In the genomic region with DNA sequence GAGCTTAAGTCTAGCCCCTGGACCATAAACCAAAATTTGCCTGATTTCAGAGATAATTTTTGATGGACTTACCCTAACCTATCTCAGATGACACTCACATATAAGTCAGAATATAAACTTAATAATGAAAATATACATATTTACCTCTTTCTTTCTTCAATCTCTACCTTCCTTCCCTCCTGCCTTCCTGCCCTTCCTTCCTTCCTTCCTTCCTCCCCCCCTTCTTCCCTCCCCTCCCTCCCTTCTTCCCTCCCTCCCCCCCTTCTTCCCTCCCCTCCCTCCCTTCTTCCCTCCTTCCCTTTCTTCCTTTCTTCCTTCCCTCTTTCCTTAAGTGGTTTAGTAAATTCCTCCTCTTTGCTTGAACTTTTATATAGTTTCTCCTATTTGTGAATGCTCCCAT, we compare ENCODE assay signal across 26 cellular contexts.
"Had no signal": no experiment of that assay in that cellular context is flagged by ENCODE, and none has a peak within 500 bp of the region (broad histone marks: within the 10 kb centered on the region; RNA-seq: fewer than 3 reads in every experiment).

No MANE protein-coding gene starts in this region.

- H3K27ac Mint-ChIP-seq: dendritic cell treated with granulocyte-macrophage colony-stimulating factor and Interleukin-4, amounts not matched to agents 40 ng/mL and 50 ng/mL, for 4 days; effector memory CD8-positive, alpha-beta T cell; endodermal cell had no signal

- H3K36me3 ChIP-seq: colonic mucosa, esophagus squamous epithelium, gastrocnemius medialis, heart right ventricle, left lung, lower lobe of right lung had no signal

- H3K4me1 Mint-ChIP-seq: endodermal cell had no signal

- H3K27ac ChIP-seq: colonic mucosa, epithelial cell of prostate, esophagus squamous epithelium, gastrocnemius medialis, heart right ventricle, left lung, lower lobe of right lung had no signal

- H3K4me3 ChIP-seq: colonic mucosa, esophagus squamous epithelium, gastrocnemius medialis, heart right ventricle, left lung, lower lobe of right lung had no signal

- H3K4me3 Mint-ChIP-seq: dendritic cell treated with granulocyte-macrophage colony-stimulating factor and Interleukin-4, amounts not matched to agents 40 ng/mL and 50 ng/mL, for 4 days; effector memory CD8-positive, alpha-beta T cell; endodermal cell had no signal

- H3K27me3 Mint-ChIP-seq: dendritic cell treated with granulocyte-macrophage colony-stimulating factor and Interleukin-4, amounts not matched to agents 40 ng/mL and 50 ng/mL, for 4 days had no signal

- H3K4me1 ChIP-seq: colonic mucosa, esophagus squamous epithelium, gastrocnemius medialis had no signal

- FAIRE-seq: endometrium, islet of Langerhans, keratinocyte had no signal

- H3K9me3 ChIP-seq: colonic mucosa, esophagus squamous epithelium, gastrocnemius medialis, heart right ventricle, left lung, lower lobe of right lung had no signal

- DNase-seq: colonic mucosa; cortex of kidney; effector CD8-positive, alpha-beta T cell; effector memory CD8-positive, alpha-beta T cell; endodermal cell; erythroblast; esophagus squamous epithelium; foreskin fibroblast; foreskin melanocyte; gastrocnemius medialis; glutamatergic neuron; head of caudate nucleus; heart right ventricle; hippocampal formation; left cardiac atrium; left lung; left ventricle myocardium superior; lower lobe of right lung; mesenchymal stem cell; midbrain had no signal

- ATAC-seq: effector memory CD8-positive, alpha-beta T cell; esophagus mucosa; gastrocnemius medialis; heart right ventricle; left cardiac atrium; left lung; left ventricle myocardium superior; lower lobe of right lung had no signal

- H3K9me3 Mint-ChIP-seq: dendritic cell treated with granulocyte-macrophage colony-stimulating factor and Interleukin-4, amounts not matched to agents 40 ng/mL and 50 ng/mL, for 4 days; effector memory CD8-positive, alpha-beta T cell; endodermal cell had no signal

- H3K27me3 ChIP-seq: colonic mucosa, esophagus squamous epithelium, gastrocnemius medialis, heart right ventricle, left lung had no signal
